In genomic region chr10:120098242-120098930, GRCh38 we compare ENCODE assay signal across 1 cellular context.
TF ChIP-seq lines count a peak whose summit lies in the region.

No MANE protein-coding gene starts in this region.

TF ChIP-seq in H1, 55 proteins besides CTCF, POLR2A, EP300 and RAD21 (continued from another document):
- TF ChIP-seq GTF2F1 (IDR thresholded peaks at IDR 0.05; ENCODE audit: borderline replicate concordance, low read depth, low read length) (no peak), CBX5 (IDR thresholded peaks at IDR 0.05; ENCODE audit: low read depth, low read length) (no peak), SRF (IDR thresholded peaks at IDR 0.05; ENCODE audit: low read depth, low read length) (no peak), FOSL1 (IDR thresholded peaks at IDR 0.05; ENCODE audit: insufficient read depth, low read depth, low read length) (no peak), CHD1 (IDR thresholded peaks at IDR 0.05; ENCODE audit: low read depth, low read length) (no peak), MAFK (IDR thresholded peaks at IDR 0.05; ENCODE audit: low read depth, low read length) (no peak), BRCA1 (IDR thresholded peaks at IDR 0.05; ENCODE audit: low read depth, low read length) (no peak), TCF12 (IDR thresholded peaks at IDR 0.05; ENCODE audit: low read depth, low read length) (no peak), GABPA (IDR thresholded peaks at IDR 0.05; ENCODE audit: borderline replicate concordance, insufficient read depth, low read length) (no peak), E2F6 (IDR thresholded peaks at IDR 0.05) (no peak), SP4 (IDR thresholded peaks at IDR 0.05; ENCODE audit: low read length) (no peak), PHF8 (conservative IDR thresholded peaks at IDR 0.05; ENCODE audit: low read depth, low read length) (no peak), CREB1 (IDR thresholded peaks at IDR 0.05) (no peak), JUN (IDR thresholded peaks at IDR 0.05; ENCODE audit: low read depth, low read length) (no peak), USF2 (IDR thresholded peaks at IDR 0.05; ENCODE audit: low read length) (no peak)
TF ChIP-seq in H1: peak in this region for 0.
